In the genomic region with DNA sequence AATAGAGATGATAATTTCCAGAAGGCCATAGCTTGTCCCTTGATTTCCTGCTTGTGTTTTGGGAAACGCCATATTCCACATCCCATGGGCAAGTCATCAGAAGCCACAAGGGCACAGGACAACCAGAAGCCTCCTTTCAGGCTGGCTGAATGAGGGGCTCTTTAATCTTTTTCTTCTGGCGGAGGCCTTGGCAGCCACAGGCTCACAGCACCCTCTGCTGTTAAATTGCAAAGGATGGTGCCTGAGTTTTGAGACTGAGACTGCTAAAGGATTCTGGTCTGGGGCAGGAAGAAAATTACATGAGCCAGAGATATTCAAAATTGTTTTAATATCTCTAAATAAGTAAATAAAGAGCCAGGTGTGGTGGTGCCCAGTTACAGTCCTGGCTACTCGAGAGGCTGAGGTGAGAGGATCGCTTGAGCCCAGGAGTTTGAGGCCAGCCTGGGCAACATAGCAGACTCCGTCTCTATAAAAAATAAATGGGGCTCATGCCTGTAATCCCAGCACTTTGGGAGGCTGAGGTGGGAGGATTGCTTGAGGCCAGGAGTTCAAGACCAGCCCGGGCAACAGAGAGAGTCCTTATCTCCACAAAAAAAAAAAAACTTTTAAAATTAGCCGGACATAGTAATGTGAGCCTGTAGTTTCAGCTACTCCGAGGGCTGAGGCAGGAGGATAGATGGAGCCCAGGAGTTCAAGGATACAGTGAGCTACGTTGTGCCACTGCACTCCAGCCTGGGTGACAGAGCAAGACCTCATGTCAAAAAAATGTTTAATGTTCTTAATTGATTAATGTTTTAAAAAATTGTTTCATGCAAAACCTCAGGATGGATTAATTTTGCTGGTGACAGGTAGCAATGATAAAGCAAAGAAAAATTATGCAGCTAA, we compare ENCODE assay signal across 1 cellular context.
TF ChIP-seq lines count a peak whose summit lies in the region.

No MANE protein-coding gene starts in this region.

TF ChIP-seq in GM23338, 12 proteins besides CTCF, POLR2A, EP300 and RAD21 (continued from another document):
- TF ChIP-seq, protein P1, sequence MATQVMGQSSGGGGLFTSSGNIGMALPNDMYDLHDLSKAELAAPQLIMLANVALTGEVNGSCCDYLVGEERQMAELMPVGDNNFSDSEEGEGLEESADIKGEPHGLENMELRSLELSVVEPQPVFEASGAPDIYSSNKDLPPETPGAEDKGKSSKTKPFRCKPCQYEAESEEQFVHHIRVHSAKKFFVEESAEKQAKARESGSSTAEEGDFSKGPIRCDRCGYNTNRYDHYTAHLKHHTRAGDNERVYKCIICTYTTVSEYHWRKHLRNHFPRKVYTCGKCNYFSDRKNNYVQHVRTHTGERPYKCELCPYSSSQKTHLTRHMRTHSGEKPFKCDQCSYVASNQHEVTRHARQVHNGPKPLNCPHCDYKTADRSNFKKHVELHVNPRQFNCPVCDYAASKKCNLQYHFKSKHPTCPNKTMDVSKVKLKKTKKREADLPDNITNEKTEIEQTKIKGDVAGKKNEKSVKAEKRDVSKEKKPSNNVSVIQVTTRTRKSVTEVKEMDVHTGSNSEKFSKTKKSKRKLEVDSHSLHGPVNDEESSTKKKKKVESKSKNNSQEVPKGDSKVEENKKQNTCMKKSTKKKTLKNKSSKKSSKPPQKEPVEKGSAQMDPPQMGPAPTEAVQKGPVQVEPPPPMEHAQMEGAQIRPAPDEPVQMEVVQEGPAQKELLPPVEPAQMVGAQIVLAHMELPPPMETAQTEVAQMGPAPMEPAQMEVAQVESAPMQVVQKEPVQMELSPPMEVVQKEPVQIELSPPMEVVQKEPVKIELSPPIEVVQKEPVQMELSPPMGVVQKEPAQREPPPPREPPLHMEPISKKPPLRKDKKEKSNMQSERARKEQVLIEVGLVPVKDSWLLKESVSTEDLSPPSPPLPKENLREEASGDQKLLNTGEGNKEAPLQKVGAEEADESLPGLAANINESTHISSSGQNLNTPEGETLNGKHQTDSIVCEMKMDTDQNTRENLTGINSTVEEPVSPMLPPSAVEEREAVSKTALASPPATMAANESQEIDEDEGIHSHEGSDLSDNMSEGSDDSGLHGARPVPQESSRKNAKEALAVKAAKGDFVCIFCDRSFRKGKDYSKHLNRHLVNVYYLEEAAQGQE (IDR thresholded peaks at IDR 0.05; ENCODE audit: unreplicated experiment): no peak
- no peak for TF ChIP-seq EZH2phosphoT487 (IDR thresholded peaks at IDR 0.05; ENCODE audit: unreplicated experiment)
- TF ChIP-seq, protein P2, sequence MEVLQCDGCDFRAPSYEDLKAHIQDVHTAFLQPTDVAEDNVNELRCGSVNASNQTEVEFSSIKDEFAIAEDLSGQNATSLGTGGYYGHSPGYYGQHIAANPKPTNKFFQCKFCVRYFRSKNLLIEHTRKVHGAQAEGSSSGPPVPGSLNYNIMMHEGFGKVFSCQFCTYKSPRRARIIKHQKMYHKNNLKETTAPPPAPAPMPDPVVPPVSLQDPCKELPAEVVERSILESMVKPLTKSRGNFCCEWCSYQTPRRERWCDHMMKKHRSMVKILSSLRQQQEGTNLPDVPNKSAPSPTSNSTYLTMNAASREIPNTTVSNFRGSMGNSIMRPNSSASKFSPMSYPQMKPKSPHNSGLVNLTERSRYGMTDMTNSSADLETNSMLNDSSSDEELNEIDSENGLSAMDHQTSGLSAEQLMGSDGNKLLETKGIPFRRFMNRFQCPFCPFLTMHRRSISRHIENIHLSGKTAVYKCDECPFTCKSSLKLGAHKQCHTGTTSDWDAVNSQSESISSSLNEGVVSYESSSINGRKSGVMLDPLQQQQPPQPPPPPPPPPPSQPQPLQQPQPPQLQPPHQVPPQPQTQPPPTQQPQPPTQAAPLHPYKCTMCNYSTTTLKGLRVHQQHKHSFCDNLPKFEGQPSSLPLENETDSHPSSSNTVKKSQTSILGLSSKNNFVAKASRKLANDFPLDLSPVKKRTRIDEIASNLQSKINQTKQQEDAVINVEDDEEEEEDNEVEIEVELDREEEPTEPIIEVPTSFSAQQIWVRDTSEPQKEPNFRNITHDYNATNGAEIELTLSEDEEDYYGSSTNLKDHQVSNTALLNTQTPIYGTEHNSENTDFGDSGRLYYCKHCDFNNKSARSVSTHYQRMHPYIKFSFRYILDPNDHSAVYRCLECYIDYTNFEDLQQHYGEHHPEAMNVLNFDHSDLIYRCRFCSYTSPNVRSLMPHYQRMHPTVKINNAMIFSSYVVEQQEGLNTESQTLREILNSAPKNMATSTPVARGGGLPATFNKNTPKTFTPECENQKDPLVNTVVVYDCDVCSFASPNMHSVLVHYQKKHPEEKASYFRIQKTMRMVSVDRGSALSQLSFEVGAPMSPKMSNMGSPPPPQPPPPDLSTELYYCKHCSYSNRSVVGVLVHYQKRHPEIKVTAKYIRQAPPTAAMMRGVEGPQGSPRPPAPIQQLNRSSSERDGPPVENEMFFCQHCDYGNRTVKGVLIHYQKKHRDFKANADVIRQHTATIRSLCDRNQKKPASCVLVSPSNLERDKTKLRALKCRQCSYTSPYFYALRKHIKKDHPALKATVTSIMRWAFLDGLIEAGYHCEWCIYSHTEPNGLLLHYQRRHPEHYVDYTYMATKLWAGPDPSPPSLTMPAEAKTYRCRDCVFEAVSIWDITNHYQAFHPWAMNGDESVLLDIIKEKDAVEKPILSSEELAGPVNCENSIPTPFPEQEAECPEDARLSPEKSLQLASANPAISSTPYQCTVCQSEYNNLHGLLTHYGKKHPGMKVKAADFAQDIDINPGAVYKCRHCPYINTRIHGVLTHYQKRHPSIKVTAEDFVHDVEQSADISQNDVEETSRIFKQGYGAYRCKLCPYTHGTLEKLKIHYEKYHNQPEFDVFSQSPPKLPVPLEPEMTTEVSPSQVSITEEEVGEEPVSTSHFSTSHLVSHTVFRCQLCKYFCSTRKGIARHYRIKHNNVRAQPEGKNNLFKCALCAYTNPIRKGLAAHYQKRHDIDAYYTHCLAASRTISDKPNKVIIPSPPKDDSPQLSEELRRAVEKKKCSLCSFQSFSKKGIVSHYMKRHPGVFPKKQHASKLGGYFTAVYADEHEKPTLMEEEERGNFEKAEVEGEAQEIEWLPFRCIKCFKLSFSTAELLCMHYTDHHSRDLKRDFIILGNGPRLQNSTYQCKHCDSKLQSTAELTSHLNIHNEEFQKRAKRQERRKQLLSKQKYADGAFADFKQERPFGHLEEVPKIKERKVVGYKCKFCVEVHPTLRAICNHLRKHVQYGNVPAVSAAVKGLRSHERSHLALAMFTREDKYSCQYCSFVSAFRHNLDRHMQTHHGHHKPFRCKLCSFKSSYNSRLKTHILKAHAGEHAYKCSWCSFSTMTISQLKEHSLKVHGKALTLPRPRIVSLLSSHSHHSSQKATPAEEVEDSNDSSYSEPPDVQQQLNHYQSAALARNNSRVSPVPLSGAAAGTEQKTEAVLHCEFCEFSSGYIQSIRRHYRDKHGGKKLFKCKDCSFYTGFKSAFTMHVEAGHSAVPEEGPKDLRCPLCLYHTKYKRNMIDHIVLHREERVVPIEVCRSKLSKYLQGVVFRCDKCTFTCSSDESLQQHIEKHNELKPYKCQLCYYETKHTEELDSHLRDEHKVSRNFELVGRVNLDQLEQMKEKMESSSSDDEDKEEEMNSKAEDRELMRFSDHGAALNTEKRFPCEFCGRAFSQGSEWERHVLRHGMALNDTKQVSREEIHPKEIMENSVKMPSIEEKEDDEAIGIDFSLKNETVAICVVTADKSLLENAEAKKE (CRISPR knock-in tag; IDR thresholded peaks at IDR 0.05): no peak
- no peak for TF ChIP-seq EZH2 (IDR thresholded peaks at IDR 0.05; ENCODE audit: low read depth, unreplicated experiment)
- no peak for TF ChIP-seq ZNF114 (CRISPR knock-in tag; IDR thresholded peaks at IDR 0.05)
- TF ChIP-seq CREB1 (CRISPR knock-in tag; IDR thresholded peaks at IDR 0.05; ENCODE audit: low read depth): no peak
- TF ChIP-seq STAT1 (IDR thresholded peaks at IDR 0.05; ENCODE audit: unreplicated experiment): no peak
- TF ChIP-seq, protein P3, sequence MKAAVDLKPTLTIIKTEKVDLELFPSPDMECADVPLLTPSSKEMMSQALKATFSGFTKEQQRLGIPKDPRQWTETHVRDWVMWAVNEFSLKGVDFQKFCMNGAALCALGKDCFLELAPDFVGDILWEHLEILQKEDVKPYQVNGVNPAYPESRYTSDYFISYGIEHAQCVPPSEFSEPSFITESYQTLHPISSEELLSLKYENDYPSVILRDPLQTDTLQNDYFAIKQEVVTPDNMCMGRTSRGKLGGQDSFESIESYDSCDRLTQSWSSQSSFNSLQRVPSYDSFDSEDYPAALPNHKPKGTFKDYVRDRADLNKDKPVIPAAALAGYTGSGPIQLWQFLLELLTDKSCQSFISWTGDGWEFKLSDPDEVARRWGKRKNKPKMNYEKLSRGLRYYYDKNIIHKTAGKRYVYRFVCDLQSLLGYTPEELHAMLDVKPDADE (IDR thresholded peaks at IDR 0.05): no peak
- no peak for TF ChIP-seq JUNB (IDR thresholded peaks at IDR 0.05; ENCODE audit: unreplicated experiment)
- TF ChIP-seq POLR2AphosphoS5 (IDR thresholded peaks at IDR 0.05; ENCODE audit: low read depth): no peak
TF ChIP-seq in GM23338: peak in this region for 0.
